23 cellular contexts compared by ENCODE assay signal in the genomic region with DNA sequence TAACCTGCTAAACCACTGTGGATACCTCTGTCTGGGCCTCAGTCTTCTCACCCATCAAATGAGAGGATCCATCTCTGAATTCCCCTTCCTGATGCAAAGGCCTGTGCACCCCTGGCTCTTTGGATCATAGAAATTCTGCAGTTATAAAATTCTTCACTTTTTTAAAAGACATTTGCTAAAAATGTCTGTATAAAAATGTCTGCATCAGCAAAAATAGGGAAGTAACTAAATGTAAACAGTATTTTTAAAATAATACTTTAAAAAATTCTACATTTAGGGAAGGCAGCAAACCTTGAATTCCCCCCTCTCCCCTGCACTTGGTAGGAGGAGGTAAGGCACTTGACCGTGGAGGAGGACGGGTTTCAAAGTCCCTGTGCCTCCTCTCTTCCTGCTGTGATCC.
"Had no signal": no experiment of that assay in that cellular context is flagged by ENCODE, and none has a peak within 500 bp of the region (broad histone marks: within the 10 kb centered on the region; RNA-seq: fewer than 3 reads in every experiment).

No MANE protein-coding gene starts in this region.

- FAIRE-seq: HTR-8/SVneo, RCC 7860 had no signal

- H3K9ac ChIP-seq: KMS-11 had no signal

- DNase-seq: Kasumi-1, MM.1S, NCI-H1092 treated with DMSO at 0.1 percent for 48 hours, NCI-H1436, NCI-H187, NCI-H2029, NCI-H2081 treated with DMSO at 0.1 percent for 48 hours, NCI-H2171, NCI-H226, NCI-H446, NCI-H510A, NCI-H524 treated with DMSO at 0.1 percent for 48 hours, NCI-H69, NCI-H774, Right ventricle myocardium superior, RPMI8226, SIG-M5, T-helper 1 cell had no signal

- H3K27me3 ChIP-seq: SJSA1 had no signal

- H3K4me3 ChIP-seq: SJSA1, SK-N-MC had no signal

- H3K27ac ChIP-seq: KMS-11, SK-N-MC had no signal

- H3K4me2 ChIP-seq: KMS-11 had no signal
